In the genomic region with DNA sequence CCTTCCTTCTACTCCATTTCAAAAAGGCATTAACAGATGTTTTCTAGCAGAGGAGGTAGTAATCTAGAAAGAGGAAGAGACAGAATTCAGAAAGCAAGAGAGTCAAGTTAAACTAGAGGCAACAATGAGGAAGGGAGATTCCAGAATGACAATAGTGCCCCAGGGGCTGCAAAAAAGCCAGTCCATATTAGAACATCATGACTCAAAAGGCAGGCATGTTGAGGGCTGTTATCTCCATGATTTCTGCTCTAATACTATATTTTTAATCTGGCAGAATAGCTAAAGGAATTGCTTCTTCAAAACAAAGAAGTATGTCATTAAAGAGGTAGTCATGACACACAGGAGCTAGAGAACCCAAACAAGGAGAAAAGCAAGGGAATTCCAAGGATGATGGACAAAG, we compare ENCODE assay signal across 9 cellular contexts.
DNase-seq lines count a peak whose midpoint lies in the region; ATAC-seq lines count a peak whose summit lies in the region.
"Had no signal": no experiment of that assay in that cellular context is flagged by ENCODE, and none has a peak within 500 bp of the region (broad histone marks: within the 10 kb centered on the region; RNA-seq: fewer than 3 reads in every experiment).

No MANE protein-coding gene starts in this region.

- ATAC-seq in GM21390 (IDR thresholded peaks at IDR 0.05; ENCODE audit: unreplicated experiment) (peak; percentile 60), HG03460 (IDR thresholded peaks at IDR 0.05; ENCODE audit: unreplicated experiment) (peak; percentile 65), HG03139 (IDR thresholded peaks at IDR 0.05; ENCODE audit: unreplicated experiment) (no peak)

- DNase-seq in ELR (ENCODE audit: low read depth) (peak; percentile 81), dermis blood vessel endothelial cell (peak; percentile 2), hypothalamus (lab: John Stamatoyannopoulos, UW) (no peak), ACHN (no peak)
- no peak for DNase-seq in activated CD4-positive, CD25-positive, alpha-beta regulatory T cell treated with anti-CD3 and anti-CD28 coated beads, Interleukin-2, amount 50 U/mL, for 72 hours
- DNase-seq: Peyer's patch had no signal

- in situ Hi-C loops in ACHN (cut with HindIII; ENCODE audit: low pct_ligation_motif_present, low pct_unique_long_range_greater_than_20kb, low sequenced_read_pairs): no loop called here

Comparison
In these comparisons a context has a peak if more than half of its experiments do, and no peak if none do; other contexts are left out.
1. DNase-seq: peak in ELR (single experiment) and dermis blood vessel endothelial cell (single experiment); none in hypothalamus (0 of 51), ACHN (single experiment) and activated CD4-positive, CD25-positive, alpha-beta regulatory T cell treated with anti-CD3 and anti-CD28 coated beads, Interleukin-2, amount 50 U/mL, for 72 hours (single experiment).